8 cellular contexts compared by ENCODE assay signal in the genomic region with DNA sequence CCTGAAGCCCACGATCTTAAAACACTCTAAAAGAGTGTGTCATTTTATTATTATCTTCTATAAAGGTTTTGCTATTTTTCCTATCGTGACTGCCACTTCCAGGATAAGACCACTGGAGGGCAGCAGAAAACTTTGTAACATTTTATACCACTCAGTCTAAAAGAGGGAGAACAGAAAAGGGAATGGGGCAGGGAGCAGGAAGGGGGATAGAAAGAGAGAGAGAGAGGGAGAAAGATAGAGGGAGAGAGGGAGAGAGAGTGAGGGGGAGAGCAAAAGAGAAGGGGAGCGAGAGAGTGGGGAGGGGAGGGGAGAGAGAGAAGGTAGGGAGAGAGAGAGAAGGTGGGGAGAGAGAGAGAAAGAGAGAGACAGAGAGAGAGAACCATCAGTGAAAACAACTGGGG. TPM values are rescaled to one million over a fixed set of nuclear protein-coding genes. Genes with fewer than 3 reads are reported as not detected.
DNase-seq lines count a peak whose midpoint lies in the region; ATAC-seq and TF ChIP-seq lines count a peak whose summit lies in the region.

No MANE protein-coding gene starts in this region.

- H3K9me3 ChIP-seq in HAP-1 (no peaks in the 10 kb centered on the region), osteoblast (ENCODE audit: low read depth, low read length) (no peaks in the 10 kb centered on the region)

- DNase-seq in DMS153 treated with DMSO at 0.1 percent for 48 hours (lab: John Stamatoyannopoulos, UW; ENCODE audit: unreplicated experiment) (peak; percentile 62), HAP-1 (ENCODE audit: low spot score in 2 of 2) (peak; percentile 22 to 44), NCI-H748 (lab: John Stamatoyannopoulos, UW; ENCODE audit: unreplicated experiment) (peak; percentile 27), activated T-helper 1 cell treated with Interleukin-2 at 50 U/mL for 16 hours (ENCODE audit: low read depth) (peak; percentile 5), foreskin melanocyte (peak; percentile 61), osteoblast (ENCODE audit: insufficient read length, low spot score, missing footprints) (no peak)

- H4K20me1 ChIP-seq in osteoblast (ENCODE audit: insufficient read depth, low read length) = no peaks in the 10 kb centered on the region

- H3K4me2 ChIP-seq in osteoblast (ENCODE audit: insufficient read depth, low read length) = no peak overlapping the region

- no peak overlapping the region for H3K27ac ChIP-seq in osteoblast (ENCODE audit: low read depth, low read length)

- H3K79me2 ChIP-seq in osteoblast (ENCODE audit: insufficient read depth, low read length) = no peaks in the 10 kb centered on the region

- peak overlapping the region; percentile 32 for H2AFZ ChIP-seq in osteoblast (ENCODE audit: low read length)

- peak; percentile 79 for TF ChIP-seq CTCF in osteoblast (IDR thresholded peaks at IDR 0.05; ENCODE audit: extremely low read depth, low read depth, low read length)

- H3K4me1 ChIP-seq in HAP-1 (no peaks in the 10 kb centered on the region), osteoblast (ENCODE audit: insufficient read depth, low read length) (peaks cover 16% of the 10 kb centered on the region)

- in situ Hi-C loops in HAP-1 (cut with MboI; ENCODE audit: low sequenced_read_pairs) = no loop called here

- ATAC-seq in GM19328 (IDR thresholded peaks at IDR 0.05; ENCODE audit: unreplicated experiment) (no peak), HG03175 (IDR thresholded peaks at IDR 0.05; ENCODE audit: unreplicated experiment) (no peak)

- H3K36me3 ChIP-seq in HAP-1 (replicated peaks) = no peaks in the 10 kb centered on the region
- no peaks in the 10 kb centered on the region for H3K36me3 ChIP-seq in osteoblast (ENCODE audit: insufficient read depth, low read length)

- no peak overlapping the region for H3K4me3 ChIP-seq in HAP-1
- H3K4me3 ChIP-seq in osteoblast (ENCODE audit: insufficient read depth, low read length) = no peak overlapping the region

- H3K27me3 ChIP-seq in HAP-1 (ENCODE audit: low read depth) (no peaks in the 10 kb centered on the region; the same call in 1 of the 2 replicates), osteoblast (ENCODE audit: insufficient read depth, low read length) (no peaks in the 10 kb centered on the region)

RNA-seq across cellular contexts. Expression of gene ART4, which starts 2.0 kb away (rescaled TPM):
- not detected in 2 replicates for total RNA-seq in osteoblast

RNA-seq across cellular contexts. Expression of gene SMCO3, which starts 31.4 kb away (rescaled TPM):
- total RNA-seq in osteoblast = under 0.01 TPM in 1 of 2 replicates, not detected in the other

RNA-seq across cellular contexts. Expression of gene MGP, which starts 40.3 kb away (rescaled TPM):
- 8.0 and 16.8 TPM in 2 replicates for total RNA-seq in osteoblast

RNA-seq across cellular contexts. Expression of gene C12orf60, which starts 41.9 kb away (rescaled TPM):
- 0.59 and 0.72 TPM in 2 replicates for total RNA-seq in osteoblast

RNA-seq across cellular contexts. Expression of gene WBP11, which starts 42.1 kb away (rescaled TPM):
- 10.3 and 19.5 TPM in 2 replicates for total RNA-seq in osteoblast
